In the genomic region with DNA sequence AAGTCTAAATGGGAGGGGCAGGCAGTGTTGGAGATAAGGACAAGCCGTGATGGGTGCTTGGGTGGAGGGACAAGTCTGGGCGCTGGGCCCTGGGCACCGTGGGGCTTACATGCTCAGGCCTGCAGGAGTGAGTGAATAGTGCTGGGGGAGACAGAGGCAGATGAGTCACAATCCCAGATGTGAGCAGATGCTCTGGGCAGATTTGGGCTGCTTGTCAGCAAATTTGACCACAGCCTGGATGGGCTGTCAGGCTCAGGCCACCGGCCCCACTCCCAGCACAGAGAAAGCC, we compare ENCODE assay signal across 9 cellular contexts. TPM values are rescaled to one million over a fixed set of nuclear protein-coding genes. Genes with fewer than 3 reads are reported as not detected.
DNase-seq lines count a peak whose midpoint lies in the region; ATAC-seq, FAIRE-seq and TF ChIP-seq lines count a peak whose summit lies in the region.
"Had no signal": no experiment of that assay in that cellular context is flagged by ENCODE, and none has a peak within 500 bp of the region (broad histone marks: within the 10 kb centered on the region; RNA-seq: fewer than 3 reads in every experiment).

No MANE protein-coding gene starts in this region.

- H3K9ac ChIP-seq in kidney (ENCODE audit: low read length in 2 of 2), result peak overlapping the region in 1 of 2 donors; percentile 34

- peak overlapping the region; percentile 87 for H3K27ac Mint-ChIP-seq in activated CD8-positive, alpha-beta T cell treated with anti-CD3 and anti-CD28 coated beads for 36 hours
- no peak overlapping the region for H3K27ac Mint-ChIP-seq in activated CD8-positive, alpha-beta T cell treated with anti-CD3 and anti-CD28 coated beads, Interleukin-2, amount 10 ng/mL, durations not matched to agents 7 days and 5 days
- peak overlapping the region; percentile 91 for H3K27ac Mint-ChIP-seq in activated T-cell treated with anti-CD3 and anti-CD28 coated beads, Interleukin-2, amount 50 U/mL, for 24 hours
- H3K27ac Mint-ChIP-seq in type B pancreatic cell, result peak overlapping the region; percentile 98

- H3K36me3 ChIP-seq in kidney (ENCODE audit: control insufficient read depth in 1 of 2, insufficient read depth in 2 of 2, low read length in 2 of 2), result no peaks in the 10 kb centered on the region

- no peak overlapping the region for H3K4me3 ChIP-seq in kidney (ENCODE audit: low read length in 2 of 2)
- H3K4me3 ChIP-seq: testis had no signal

- CTCF ChIA-PET in activated CD8-positive, alpha-beta T cell treated with anti-CD3 and anti-CD28 coated beads for 36 hours (lab: Charles Lee), result interaction anchor here (0.9 to 3.0 kb wide), 3 partner anchors 10 to 21 kb away, joined by 3 to 13 read pairs (median 3); no protein-coding TSS in a partner anchor
- CTCF ChIA-PET in activated CD8-positive, alpha-beta T cell treated with anti-CD3 and anti-CD28 coated beads, Interleukin-2, amount 10 ng/mL, durations not matched to agents 7 days and 5 days (lab: Charles Lee), result interaction anchor here (1.4 kb wide), 1 partner anchor 41 kb away, joined by 5 read pairs; no protein-coding TSS in a partner anchor

- no peaks in the 10 kb centered on the region for H3K9me3 ChIP-seq in kidney (ENCODE audit: control insufficient read depth in 1 of 2, low read length in 2 of 2)
- H3K9me3 ChIP-seq: testis had no signal

- POLR2A ChIA-PET in activated CD8-positive, alpha-beta T cell treated with anti-CD3 and anti-CD28 coated beads for 36 hours (lab: Charles Lee), result interaction anchor here (1.3 to 4.9 kb wide), 3 partner anchors 42 to 97 kb away, joined by 3 to 26 read pairs (median 6); partner anchors contain the start of genes EIF4G2 and ZBED5
- POLR2A ChIA-PET in activated CD8-positive, alpha-beta T cell treated with anti-CD3 and anti-CD28 coated beads, Interleukin-2, amount 10 ng/mL, durations not matched to agents 7 days and 5 days (lab: Charles Lee), result interaction anchor here (3.5 kb wide), 1 partner anchor 90 kb away, joined by 20 read pairs; the partner anchor contains the start of gene EIF4G2

- H3K9me3 Mint-ChIP-seq in activated CD8-positive, alpha-beta T cell treated with anti-CD3 and anti-CD28 coated beads for 36 hours, result no peaks in the 10 kb centered on the region
- no peaks in the 10 kb centered on the region for H3K9me3 Mint-ChIP-seq in activated CD8-positive, alpha-beta T cell treated with anti-CD3 and anti-CD28 coated beads, Interleukin-2, amount 10 ng/mL, durations not matched to agents 7 days and 5 days (ENCODE audit: insufficient read depth)
- no peaks in the 10 kb centered on the region for H3K9me3 Mint-ChIP-seq in activated T-cell treated with anti-CD3 and anti-CD28 coated beads, Interleukin-2, amount 50 U/mL, for 24 hours
- H3K9me3 Mint-ChIP-seq in type B pancreatic cell, result peaks cover 6% of the 10 kb centered on the region

- no peak overlapping the region for H3K4me3 Mint-ChIP-seq in activated CD8-positive, alpha-beta T cell treated with anti-CD3 and anti-CD28 coated beads for 36 hours
- H3K4me3 Mint-ChIP-seq in activated CD8-positive, alpha-beta T cell treated with anti-CD3 and anti-CD28 coated beads, Interleukin-2, amount 10 ng/mL, durations not matched to agents 7 days and 5 days, result no peak overlapping the region
- peak overlapping the region; percentile 16 for H3K4me3 Mint-ChIP-seq in activated T-cell treated with anti-CD3 and anti-CD28 coated beads, Interleukin-2, amount 50 U/mL, for 24 hours
- H3K4me3 Mint-ChIP-seq in type B pancreatic cell, result peak overlapping the region; percentile 63

- H3K4me1 ChIP-seq in kidney (ENCODE audit: control insufficient read depth in 1 of 2, insufficient read depth in 1 of 2, low read depth in 1 of 2, low read length in 2 of 2), result peaks cover 0 to 5% of the 10 kb centered on the region in 2 donors

- peak; percentile 18 for DNase-seq in activated CD8-positive, alpha-beta T cell treated with anti-CD3 and anti-CD28 coated beads for 36 hours
- no peak for DNase-seq in activated CD8-positive, alpha-beta T cell treated with anti-CD3 and anti-CD28 coated beads, Interleukin-2, amount 10 ng/mL, durations not matched to agents 7 days and 5 days
- DNase-seq in activated T-cell treated with anti-CD3 and anti-CD28 coated beads, Interleukin-2, amount 50 U/mL, for 24 hours, result peak; percentile 48
- DNase-seq in kidney, result peak; percentile 76
- DNase-seq in type B pancreatic cell (ENCODE audit: extremely low spot score, unreplicated experiment), result no peak
- no peak for DNase-seq in activated gamma-delta T cell (lab: John Stamatoyannopoulos, UW)
- no peak for DNase-seq in COLO829 (ENCODE audit: low spot score)
- no peak for DNase-seq in Kasumi-1 (lab: John Stamatoyannopoulos, UW)

- peak overlapping the region; percentile 58 to 69 for H3K27ac ChIP-seq in kidney (ENCODE audit: low read depth in 2 of 2, low read length in 2 of 2)

- intact Hi-C loops in activated CD8-positive, alpha-beta T cell treated with anti-CD3 and anti-CD28 coated beads for 36 hours (cut with micrococcal nuclease), result no loop called here
- intact Hi-C loops in kidney (cut with DNase I), result no loop called here

- H3K36me3 Mint-ChIP-seq in activated CD8-positive, alpha-beta T cell treated with anti-CD3 and anti-CD28 coated beads for 36 hours (ENCODE audit: low read depth), result no peaks in the 10 kb centered on the region
- H3K36me3 Mint-ChIP-seq in activated CD8-positive, alpha-beta T cell treated with anti-CD3 and anti-CD28 coated beads, Interleukin-2, amount 10 ng/mL, durations not matched to agents 7 days and 5 days (ENCODE audit: low read depth), result no peaks in the 10 kb centered on the region
- no peaks in the 10 kb centered on the region for H3K36me3 Mint-ChIP-seq in activated T-cell treated with anti-CD3 and anti-CD28 coated beads, Interleukin-2, amount 50 U/mL, for 24 hours (ENCODE audit: low read depth)
- peaks cover 7% of the 10 kb centered on the region for H3K36me3 Mint-ChIP-seq in type B pancreatic cell

- TF ChIP-seq CTCF in activated CD8-positive, alpha-beta T cell treated with anti-CD3 and anti-CD28 coated beads for 36 hours (IDR thresholded peaks at IDR 0.05), result no peak
- TF ChIP-seq CTCF in kidney (IDR thresholded peaks at IDR 0.05; ENCODE audit: borderline replicate concordance, extremely low read depth, insufficient read depth) (no peak), type B pancreatic cell (conservative IDR thresholded peaks at IDR 0.05) (no peak)

- no peaks in the 10 kb centered on the region for H3K27me3 Mint-ChIP-seq in activated CD8-positive, alpha-beta T cell treated with anti-CD3 and anti-CD28 coated beads for 36 hours
- no peaks in the 10 kb centered on the region for H3K27me3 Mint-ChIP-seq in activated CD8-positive, alpha-beta T cell treated with anti-CD3 and anti-CD28 coated beads, Interleukin-2, amount 10 ng/mL, durations not matched to agents 7 days and 5 days (ENCODE audit: low read depth)
- peaks cover 2% of the 10 kb centered on the region for H3K27me3 Mint-ChIP-seq in activated T-cell treated with anti-CD3 and anti-CD28 coated beads, Interleukin-2, amount 50 U/mL, for 24 hours
- H3K27me3 Mint-ChIP-seq in type B pancreatic cell, result no peaks in the 10 kb centered on the region

- peaks cover 28% of the 10 kb centered on the region for H3K4me1 Mint-ChIP-seq in activated CD8-positive, alpha-beta T cell treated with anti-CD3 and anti-CD28 coated beads for 36 hours (ENCODE audit: low read depth)
- H3K4me1 Mint-ChIP-seq in activated CD8-positive, alpha-beta T cell treated with anti-CD3 and anti-CD28 coated beads, Interleukin-2, amount 10 ng/mL, durations not matched to agents 7 days and 5 days (ENCODE audit: low read depth), result peaks cover 6% of the 10 kb centered on the region
- peaks cover 31% of the 10 kb centered on the region for H3K4me1 Mint-ChIP-seq in activated T-cell treated with anti-CD3 and anti-CD28 coated beads, Interleukin-2, amount 50 U/mL, for 24 hours (ENCODE audit: low read depth)
- H3K4me1 Mint-ChIP-seq in type B pancreatic cell (ENCODE audit: unreplicated experiment), result peaks cover 54% of the 10 kb centered on the region

- FAIRE-seq in kidney (lab: Jason Lieb, UNC), result no peak

- peak; percentile 60 for ATAC-seq in activated CD8-positive, alpha-beta T cell treated with anti-CD3 and anti-CD28 coated beads for 36 hours
- no peak for ATAC-seq in activated CD8-positive, alpha-beta T cell treated with anti-CD3 and anti-CD28 coated beads, Interleukin-2, amount 10 ng/mL, durations not matched to agents 7 days and 5 days

RNA-seq across cellular contexts. Expression of gene ZBED5, which starts 41.6 kb away (rescaled TPM):
- 10 to 100 TPM; 35.7 to 36.7 TPM for total RNA-seq in activated CD8-positive, alpha-beta T cell treated with anti-CD3 and anti-CD28 coated beads for 36 hours
- total RNA-seq in activated CD8-positive, alpha-beta T cell treated with anti-CD3 and anti-CD28 coated beads, Interleukin-2, amount 10 ng/mL, durations not matched to agents 7 days and 5 days, result 10 to 100 TPM; 33.7 to 35.6 TPM
- total RNA-seq in kidney (59.7 TPM), type B pancreatic cell (ENCODE audit: low replicate concordance) (54.6 and 88.0 TPM in 2 replicates)
- 25.2 TPM for polyA plus RNA-seq in kidney (ENCODE audit: insufficient read depth, low read depth, low replicate concordance)

Comparison
In these comparisons a context has a peak if more than half of its experiments do, and no peak if none do; other contexts are left out.
1. DNase-seq: peak in activated CD8-positive, alpha-beta T cell treated with anti-CD3 and anti-CD28 coated beads for 36 hours (single experiment), activated T-cell treated with anti-CD3 and anti-CD28 coated beads, Interleukin-2, amount 50 U/mL, for 24 hours (single experiment) and kidney (single experiment); none in activated CD8-positive, alpha-beta T cell treated with anti-CD3 and anti-CD28 coated beads, Interleukin-2, amount 10 ng/mL, durations not matched to agents 7 days and 5 days (single experiment), type B pancreatic cell (single experiment), activated gamma-delta T cell (single experiment), COLO829 (single experiment) and Kasumi-1 (0 of 2).
2. H3K4me3 Mint-ChIP-seq: peak in activated T-cell treated with anti-CD3 and anti-CD28 coated beads, Interleukin-2, amount 50 U/mL, for 24 hours (single experiment) and type B pancreatic cell (single experiment); none in activated CD8-positive, alpha-beta T cell treated with anti-CD3 and anti-CD28 coated beads for 36 hours (single experiment) and activated CD8-positive, alpha-beta T cell treated with anti-CD3 and anti-CD28 coated beads, Interleukin-2, amount 10 ng/mL, durations not matched to agents 7 days and 5 days (single experiment).